In genomic region chr1:61132176-61133047, GRCh38 we compare ENCODE assay signal across 9 cellular contexts. TPM values are rescaled to one million over a fixed set of nuclear protein-coding genes. Genes with fewer than 3 reads are reported as not detected.
DNase-seq lines count a peak whose midpoint lies in the region; ATAC-seq and TF ChIP-seq lines count a peak whose summit lies in the region.
"Had no signal": no experiment of that assay in that cellular context is flagged by ENCODE, and none has a peak within 500 bp of the region (broad histone marks: within the 10 kb centered on the region; RNA-seq: fewer than 3 reads in every experiment).

No MANE protein-coding gene starts in this region.

- peak; percentile 26 to 60 for DNase-seq in SJCRH30
- peak; percentile 47 to 88 for DNase-seq in dermis microvascular lymphatic vessel endothelial cell (ENCODE audit: low read depth in 2 of 2)
- peak; percentile 73 to 85 for DNase-seq in lung microvascular endothelial cell (ENCODE audit: low read depth in 2 of 2)
- no peak for DNase-seq in upper lobe of left lung
- DNase-seq in NCI-H345 treated with DMSO at 0.1 percent for 48 hours (lab: John Stamatoyannopoulos, UW; ENCODE audit: unreplicated experiment) = no peak
- no peak for DNase-seq in DMS 273 treated with DMSO at 0.1 percent for 48 hours (lab: John Stamatoyannopoulos, UW)
- DNase-seq: activated CD4-positive, CD25-positive, alpha-beta regulatory T cell treated with anti-CD3 and anti-CD28 coated beads, Interleukin-2, amount 50 U/mL, for 72 hours; midbrain had no signal

- no peaks in the 10 kb centered on the region for H3K9me3 ChIP-seq in SJCRH30 (replicated peaks)
- H3K9me3 ChIP-seq in upper lobe of left lung = no peaks in the 10 kb centered on the region

- H3K4me1 ChIP-seq in SJCRH30 (peaks cover 17% of the 10 kb centered on the region), upper lobe of left lung (peaks cover 17 to 26% (median 21%) of the 10 kb centered on the region in 4 donors)

- H3K27me3 ChIP-seq in SJCRH30 (no peaks in the 10 kb centered on the region), upper lobe of left lung (no peaks in the 10 kb centered on the region)

- H3K36me3 ChIP-seq in SJCRH30 (no peaks in the 10 kb centered on the region), upper lobe of left lung (no peaks in the 10 kb centered on the region)

- TF ChIP-seq POLR2A in upper lobe of left lung (IDR thresholded peaks at IDR 0.05) = no peak

- 25 to 30% methylated on average over 9 of the region's 9 CpGs for WGBS in upper lobe of left lung, 2 donors

- no peak for TF ChIP-seq CTCF in upper lobe of left lung (IDR thresholded peaks at IDR 0.05)

- peak overlapping the region; percentile 15; the same call in 1 of the 2 replicates for H3K27ac ChIP-seq in SJCRH30
- peak overlapping the region; percentile 40 to 83 (median 64) for H3K27ac ChIP-seq in upper lobe of left lung

- H3K4me3 ChIP-seq in SJCRH30 = peak overlapping the region; percentile 19
- peak overlapping the region in 2 of 4 donors; percentile 2 to 21 for H3K4me3 ChIP-seq in upper lobe of left lung

- peak in 1 of 2 donors; percentile 54 for ATAC-seq in upper lobe of left lung (ENCODE audit: low FRiP score in 2 of 2)
- no peak for ATAC-seq in GM18873 (IDR thresholded peaks at IDR 0.05; ENCODE audit: low FRiP score, unreplicated experiment)

- TF ChIP-seq EP300 in upper lobe of left lung (IDR thresholded peaks at IDR 0.05) = no peak

RNA-seq across cellular contexts. Expression of gene NFIA, which starts 50.1 kb away (rescaled TPM):
- total RNA-seq in SJCRH30 (2014; rRNA removed; shearing (Covaris generic)) = 21.1 and 23.9 TPM in 2 replicates
- total RNA-seq in dermis microvascular lymphatic vessel endothelial cell (9.6 and 20.7 TPM in 2 replicates), lung microvascular endothelial cell (8.5 and 14.3 TPM in 2 replicates), upper lobe of left lung (10 to 100 TPM; 33.5 to 94.3 (median 44.9) TPM)

Comparison
In these comparisons a context has a peak if more than half of its experiments do, and no peak if none do; other contexts are left out.
1. DNase-seq: peak in SJCRH30 (2 of 2), dermis microvascular lymphatic vessel endothelial cell (2 of 2) and lung microvascular endothelial cell (2 of 2); none in upper lobe of left lung (0 of 2), NCI-H345 treated with DMSO at 0.1 percent for 48 hours (single experiment) and DMS 273 treated with DMSO at 0.1 percent for 48 hours (single experiment).